ENCODE assay signal across 18 cellular contexts in the genomic region with DNA sequence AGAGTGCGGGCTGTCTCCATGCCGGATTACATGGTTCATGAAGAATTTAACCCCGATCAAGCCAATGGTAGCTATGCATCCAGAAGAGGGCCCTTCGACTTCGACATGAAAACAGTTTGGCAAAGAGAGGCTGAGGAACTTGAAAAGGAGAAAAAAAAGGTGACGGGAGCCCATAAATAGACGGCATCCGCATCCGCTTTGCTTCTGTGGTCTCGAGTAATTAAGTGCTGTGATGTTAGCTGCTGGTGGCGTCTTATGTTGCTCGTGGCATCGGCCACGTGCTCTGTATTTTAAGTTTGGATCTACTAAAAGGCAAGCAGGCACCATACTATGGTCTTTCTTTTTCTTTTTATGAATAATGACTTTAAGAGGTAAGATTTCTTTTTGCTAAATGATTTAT. TPM values are rescaled to one million over a fixed set of nuclear protein-coding genes. Genes with fewer than 3 reads are reported as not detected.
A peak's percentile ranks its signal among the peaks of the same experiment; 100 is the strongest.
DNase-seq lines count a peak whose midpoint lies in the region; ATAC-seq lines count a peak whose summit lies in the region.
"Had no signal": no experiment of that assay in that cellular context is flagged by ENCODE, and none has a peak within 500 bp of the region (broad histone marks: within the 10 kb centered on the region; RNA-seq: fewer than 3 reads in every experiment).

No MANE protein-coding gene starts in this region.

- no CpG with 5 or more reads among the region's 14 CpGs for WGBS in mesendoderm (ENCODE audit: extremely low coverage, insufficient coverage, low lambda C conversion rate)

- H3K4me2 ChIP-seq in mesendoderm (ENCODE audit: low read length), result no peak overlapping the region

- no peak overlapping the region for H2BK5ac ChIP-seq in mesendoderm (ENCODE audit: low read length)

- no peaks in the 10 kb centered on the region for H3K27me3 ChIP-seq in CD8-positive, alpha-beta memory T cell (ENCODE audit: insufficient read depth, low read length, poor library complexity, severe bottlenecking)
- H3K27me3 ChIP-seq in mesendoderm (ENCODE audit: insufficient read depth, low read length, poor library complexity), result no peaks in the 10 kb centered on the region
- H3K27me3 ChIP-seq: esophagus muscularis mucosa, heart left ventricle had no signal

- no peak overlapping the region for H4K8ac ChIP-seq in mesendoderm (ENCODE audit: low read depth, low read length)

- no peak overlapping the region for H3K9ac ChIP-seq in mesendoderm (ENCODE audit: low read length)

- H3K27ac Mint-ChIP-seq in CD8-positive, alpha-beta memory T cell, result peak overlapping the region in 7 of 8 donors; percentile 9 to 79 (median 56)
- peak overlapping the region in 1 of 2 donors; percentile 11 for H3K27ac Mint-ChIP-seq in T-cell

- no peaks in the 10 kb centered on the region for H3K36me3 ChIP-seq in CD8-positive, alpha-beta memory T cell (ENCODE audit: insufficient read depth, low read length)
- no peaks in the 10 kb centered on the region for H3K36me3 ChIP-seq in mesendoderm (ENCODE audit: control insufficient read depth, insufficient read depth, low read length)
- H3K36me3 ChIP-seq: esophagus muscularis mucosa, heart left ventricle, prostate gland, thoracic aorta had no signal

- H3K56ac ChIP-seq in mesendoderm (ENCODE audit: low read length), result peak overlapping the region; percentile 42

- no peaks in the 10 kb centered on the region for H3K9me3 Mint-ChIP-seq in CD8-positive, alpha-beta memory T cell
- H3K9me3 Mint-ChIP-seq in T-cell, result no peaks in the 10 kb centered on the region

- no peak overlapping the region for H3K27ac ChIP-seq in CD8-positive, alpha-beta memory T cell (ENCODE audit: low read depth, low read length)
- no peak overlapping the region for H3K27ac ChIP-seq in mesendoderm (ENCODE audit: low read depth, low read length)
- H3K27ac ChIP-seq: esophagus muscularis mucosa, heart left ventricle, prostate gland, thoracic aorta had no signal

- POLR2A ChIA-PET in CD8-positive, alpha-beta memory T cell (lab: Charles Lee), result no interaction called here
- POLR2A ChIA-PET in T-cell (lab: Charles Lee), result no interaction called here

- H3K4me1 ChIP-seq in CD8-positive, alpha-beta memory T cell (ENCODE audit: insufficient read depth, low read length), result peaks cover 26% of the 10 kb centered on the region
- H3K4me1 ChIP-seq in mesendoderm (ENCODE audit: control insufficient read depth, low read depth, low read length), result peaks cover 6% of the 10 kb centered on the region
- H3K4me1 ChIP-seq: esophagus muscularis mucosa, heart left ventricle, prostate gland had no signal

- intact Hi-C loops in posterior vena cava (cut with DNase I), result no loop called here

- H3K79me1 ChIP-seq in mesendoderm (ENCODE audit: low read length), result no peaks in the 10 kb centered on the region

- peak in 3 of 5 donors; percentile 34 to 59 (median 45) for DNase-seq in CD8-positive, alpha-beta memory T cell
- DNase-seq in T-cell (peak in 31 of 34 experiments; percentile 9 to 64 (median 36)), mesendoderm (peak; percentile 44), HuH-7 (ENCODE audit: low spot score) (no peak), posterior vena cava (ENCODE audit: low spot score) (no peak)
- DNase-seq: anterior cingulate cortex; heart left ventricle; kidney glomerular epithelial cell; NCI-H1092; NK-92 treated with Interleukin-12 subunit alpha and Interleukin-12 subunit beta, amount 100 ng/mL, for 24 hours; stimulated activated CD4-positive, alpha-beta T cell treated with anti-CD3 and anti-CD28 coated beads, Interleukin-15, amount 100 ng/mL, for 24 hours had no signal

- H3K4ac ChIP-seq in mesendoderm (ENCODE audit: low read depth, low read length), result no peak overlapping the region

- H2BK15ac ChIP-seq in mesendoderm (replicated peaks; ENCODE audit: low read depth), result peak overlapping the region; percentile 20

- H2BK120ac ChIP-seq in mesendoderm (ENCODE audit: low read depth, low read length), result no peak overlapping the region

- peaks cover 34 to 44% (median 37%) of the 10 kb centered on the region in 3 donors for H3K4me1 Mint-ChIP-seq in CD8-positive, alpha-beta memory T cell
- H3K4me1 Mint-ChIP-seq in T-cell, result peaks cover 26 to 40% (median 28%) of the 10 kb centered on the region in 3 donors

- ATAC-seq in HG02759 (IDR thresholded peaks at IDR 0.05; ENCODE audit: unreplicated experiment) (peak; percentile 39), T-cell (replicated peaks in 1 of 4) (peak; percentile 73 to 92 (median 75)), GM19452 (IDR thresholded peaks at IDR 0.05; ENCODE audit: unreplicated experiment) (no peak)
- ATAC-seq: heart left ventricle had no signal

- CTCF ChIA-PET in CD8-positive, alpha-beta memory T cell (lab: Charles Lee), result interaction anchor here (1.0 to 1.4 kb wide), 2 partner anchors 39 to 55 kb away, joined by 3 to 6 read pairs; no protein-coding TSS in a partner anchor
- CTCF ChIA-PET in T-cell (lab: Charles Lee), result interaction anchor here in 1 of 2 donors (0.8 kb wide), 1 partner anchor 42 kb away, joined by 3 read pairs; no protein-coding TSS in a partner anchor

- no peak overlapping the region for H3K23ac ChIP-seq in mesendoderm (ENCODE audit: low read length)

- H4K5ac ChIP-seq in mesendoderm (ENCODE audit: low read length), result no peak overlapping the region

- no peaks in the 10 kb centered on the region for H3K9me3 ChIP-seq in CD8-positive, alpha-beta memory T cell (ENCODE audit: low read length)
- H3K9me3 ChIP-seq: esophagus muscularis mucosa, heart left ventricle, prostate gland, thoracic aorta had no signal

- no peak overlapping the region for H2AK5ac ChIP-seq in mesendoderm (ENCODE audit: low read length)

- peaks cover 0 to 1% of the 10 kb centered on the region in 2 donors for H3K27me3 Mint-ChIP-seq in CD8-positive, alpha-beta memory T cell
- no peaks in the 10 kb centered on the region for H3K27me3 Mint-ChIP-seq in T-cell

- H3K4me3 Mint-ChIP-seq in CD8-positive, alpha-beta memory T cell, result peak overlapping the region in 6 of 7 donors; percentile 19 to 62 (median 32)
- peak overlapping the region in 1 of 3 donors; percentile 38 for H3K4me3 Mint-ChIP-seq in T-cell

- H3K18ac ChIP-seq in mesendoderm (ENCODE audit: low read length), result no peak overlapping the region

- H3K4me3 ChIP-seq in CD8-positive, alpha-beta memory T cell (ENCODE audit: low read length), result no peak overlapping the region
- no peak overlapping the region for H3K4me3 ChIP-seq in mesendoderm (ENCODE audit: low read length)
- H3K4me3 ChIP-seq: esophagus muscularis mucosa, heart left ventricle, prostate gland, thoracic aorta had no signal

- no peaks in the 10 kb centered on the region for H3K36me3 Mint-ChIP-seq in CD8-positive, alpha-beta memory T cell
- H3K36me3 Mint-ChIP-seq in T-cell, result no peaks in the 10 kb centered on the region

- H3K79me2 ChIP-seq in mesendoderm (ENCODE audit: control insufficient read depth, insufficient read depth, low read length), result no peaks in the 10 kb centered on the region

RNA-seq across cellular contexts. Expression of a gene that starts 11.1 kb away (rescaled TPM):
- under 1 TPM; 0.66 to 0.92 TPM for total RNA-seq in CD8-positive, alpha-beta memory T cell
- polyA plus RNA-seq in CD8-positive, alpha-beta memory T cell, result not detected
- total RNA-seq in T-cell, result 1 to 10 TPM in 1 of 5 donors, under 1 TPM in 4; 0.18 to 2.0 (median 0.44) TPM
- 0.20 TPM for polyA plus RNA-seq in mesendoderm (2013, experiment 1 of 2)
- 0.22 TPM for polyA plus RNA-seq in mesendoderm (2013, experiment 2 of 2)
- not detected for total RNA-seq in posterior vena cava
- total RNA-seq: esophagus muscularis mucosa, mononuclear cell, thoracic aorta had no signal

RNA-seq across cellular contexts. Expression of a gene that starts 17.6 kb away (rescaled TPM):
- not detected for total RNA-seq in CD8-positive, alpha-beta memory T cell
- not detected for polyA plus RNA-seq in CD8-positive, alpha-beta memory T cell
- total RNA-seq in T-cell (under 1 TPM in 3 of 5 donors, not detected in 2; 0.55 to 0.90 (median 0.59) TPM), posterior vena cava (not detected)
- 0.13 TPM for polyA plus RNA-seq in mesendoderm (2013, experiment 1 of 2)
- 0.10 TPM for polyA plus RNA-seq in mesendoderm (2013, experiment 2 of 2)
- total RNA-seq: esophagus muscularis mucosa, heart left ventricle, thoracic aorta had no signal
- polyA plus RNA-seq: BJ, heart left ventricle had no signal

RNA-seq across cellular contexts. Expression of a gene that starts 42.6 kb away (rescaled TPM):
- 10 to 100 TPM; 92.3 to 93.1 TPM for total RNA-seq in CD8-positive, alpha-beta memory T cell
- 106 TPM for polyA plus RNA-seq in CD8-positive, alpha-beta memory T cell
- total RNA-seq in T-cell, result 100 to 1,000 TPM in 3 of 5 donors, 10 to 100 TPM in 2; 77.7 to 227 (median 177) TPM
- 28.8 TPM for polyA plus RNA-seq in mesendoderm (2013, experiment 1 of 2)
- polyA plus RNA-seq in mesendoderm (2013, experiment 2 of 2), result 31.4 TPM
- total RNA-seq in posterior vena cava, result 10 to 100 TPM; 25.5 to 25.9 TPM

Comparison
In these comparisons a context has a peak if more than half of its experiments do, and no peak if none do; other contexts are left out.
1. DNase-seq: peak in CD8-positive, alpha-beta memory T cell (3 of 5), T-cell (31 of 34) and mesendoderm (single experiment); none in HuH-7 (single experiment) and posterior vena cava (single experiment).